In the genomic region with DNA sequence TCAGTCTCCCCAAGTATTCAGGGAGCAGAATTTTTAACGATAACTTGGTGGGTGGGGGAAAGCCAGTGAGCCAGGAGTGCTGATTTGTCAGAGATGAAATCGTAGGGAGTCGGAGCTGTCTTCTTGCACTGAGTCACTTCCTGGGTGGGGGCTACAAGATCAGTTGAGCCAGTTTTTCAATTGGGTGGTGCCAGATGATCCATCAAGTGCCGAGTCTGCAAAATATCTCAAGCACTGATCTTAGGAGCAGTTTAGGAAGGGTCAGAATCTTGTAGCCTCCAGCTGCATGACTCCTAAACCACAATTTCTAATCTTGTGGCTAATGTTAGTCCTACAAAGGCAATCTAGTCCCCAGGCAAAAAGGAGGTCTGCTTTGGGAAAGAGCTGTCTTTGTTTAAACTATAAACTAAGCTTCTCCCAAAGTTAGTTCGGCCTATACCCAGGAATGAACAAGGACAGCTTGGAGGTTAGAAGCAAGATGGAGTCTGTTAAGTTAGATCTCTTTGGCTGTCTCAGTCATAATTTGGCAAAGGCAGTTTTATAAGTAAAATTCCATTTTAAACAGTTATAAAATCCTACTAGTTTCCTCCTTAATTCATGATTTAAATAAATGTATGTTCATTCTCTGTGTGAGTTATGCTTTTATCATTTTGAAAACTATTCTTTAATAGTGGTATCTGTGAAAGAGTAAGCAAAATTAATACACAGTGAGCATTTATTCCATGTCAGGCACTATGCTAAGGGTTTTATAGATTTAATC, we compare ENCODE assay signal across 9 cellular contexts. TPM values are rescaled to one million over a fixed set of nuclear protein-coding genes. Genes with fewer than 3 reads are reported as not detected.
DNase-seq lines count a peak whose midpoint lies in the region; ATAC-seq, FAIRE-seq and TF ChIP-seq lines count a peak whose summit lies in the region.
"Had no signal": no experiment of that assay in that cellular context is flagged by ENCODE, and none has a peak within 500 bp of the region (broad histone marks: within the 10 kb centered on the region; RNA-seq: fewer than 3 reads in every experiment).

No MANE protein-coding gene starts in this region.

- H3K79me2 ChIP-seq in mesendoderm (ENCODE audit: control insufficient read depth, insufficient read depth, low read length) (no peaks in the 10 kb centered on the region), MM.1S (ENCODE audit: low read length) (no peaks in the 10 kb centered on the region)

- H3K9me2 ChIP-seq in MM.1S (replicated peaks; ENCODE audit: insufficient read depth, low read length), result no peaks in the 10 kb centered on the region

- TF ChIP-seq CTCF in A549 (IDR thresholded peaks at IDR 0.05) (no peak), MM.1S (IDR thresholded peaks at IDR 0.05; ENCODE audit: low read length) (no peak)

- H2AK5ac ChIP-seq in mesendoderm (ENCODE audit: low read length), result no peak overlapping the region

- ATAC-seq in A549 (no peak), HG03439 (IDR thresholded peaks at IDR 0.05; ENCODE audit: unreplicated experiment) (no peak)

- H2BK15ac ChIP-seq in mesendoderm (replicated peaks; ENCODE audit: low read depth), result no peak overlapping the region

- no peaks in the 10 kb centered on the region for H3K79me1 ChIP-seq in mesendoderm (ENCODE audit: low read length)

- H3F3A ChIP-seq in MM.1S (ENCODE audit: insufficient read depth, low read length), result no peaks in the 10 kb centered on the region

- H2BK120ac ChIP-seq in mesendoderm (ENCODE audit: low read depth, low read length), result no peak overlapping the region

- H3K9me3 Mint-ChIP-seq in activated T-cell treated with anti-CD3 and anti-CD28 coated beads, Interleukin-2, amount 50 U/mL, for 24 hours, result no peaks in the 10 kb centered on the region

- H3K9me3 ChIP-seq in A549, result no peaks in the 10 kb centered on the region
- H3K9me3 ChIP-seq in HUES48 (ENCODE audit: control insufficient read depth, insufficient read depth, low read length), result 0 out of 2 replicates have a peak, but pooled peaks cover 8% of the 10 kb centered on the region
- H3K9me3 ChIP-seq in MM.1S (replicated peaks; ENCODE audit: insufficient read depth, low read length), result no peaks in the 10 kb centered on the region

- DNase-seq in A549 (ENCODE audit: low read depth in 1 of 2, low spot score in 1 of 2) (no peak), mesendoderm (peak; percentile 59), DMS153 treated with DMSO at 0.1 percent for 48 hours (lab: John Stamatoyannopoulos, UW; ENCODE audit: unreplicated experiment) (no peak), MM.1S (no peak), SIG-M5 treated with dmso at 0.1 percent for 504 hours (lab: John Stamatoyannopoulos, UW; ENCODE audit: unreplicated experiment) (no peak)
- peak; percentile 55 for DNase-seq in activated T-cell treated with anti-CD3 and anti-CD28 coated beads, Interleukin-2, amount 50 U/mL, for 24 hours
- DNase-seq: dorsolateral prefrontal cortex had no signal

- H4K8ac ChIP-seq in mesendoderm (ENCODE audit: low read depth, low read length), result no peak overlapping the region

- TF ChIP-seq POLR2A in A549 (IDR thresholded peaks at IDR 0.05; ENCODE audit: low read length), result no peak

- H4K5ac ChIP-seq in mesendoderm (ENCODE audit: low read length), result no peak overlapping the region

- H3K18ac ChIP-seq in mesendoderm (ENCODE audit: low read length), result peak overlapping the region; percentile 18

- H3K23ac ChIP-seq in mesendoderm (ENCODE audit: low read length), result no peak overlapping the region

- H3K36me3 ChIP-seq in HUES48 (ENCODE audit: control insufficient read depth, insufficient read depth, low read length) (0 out of 2 replicates have a peak, but pooled peaks cover 5% of the 10 kb centered on the region), mesendoderm (ENCODE audit: control insufficient read depth, insufficient read depth, low read length) (no peaks in the 10 kb centered on the region), MM.1S (replicated peaks; ENCODE audit: insufficient read depth, low read length) (no peaks in the 10 kb centered on the region)

- H3K4me3 ChIP-seq in A549 (no peak overlapping the region), HUES48 (ENCODE audit: low read depth, low read length) (no peak overlapping the region), mesendoderm (ENCODE audit: low read length) (no peak overlapping the region), MM.1S (ENCODE audit: low read length) (no peak overlapping the region)
- H3K4me3 ChIP-seq: dorsolateral prefrontal cortex had no signal

- H3K27ac Mint-ChIP-seq in activated T-cell treated with anti-CD3 and anti-CD28 coated beads, Interleukin-2, amount 50 U/mL, for 24 hours, result peak overlapping the region; percentile 72

- H2AFZ ChIP-seq in MM.1S (ENCODE audit: low read length), result no peak overlapping the region

- no peak for TF ChIP-seq EP300 in A549 (IDR thresholded peaks at IDR 0.05)

- peak overlapping the region; percentile 18 for H3K56ac ChIP-seq in mesendoderm (ENCODE audit: low read length)

- H3K4me2 ChIP-seq in A549, result no peak overlapping the region
- H3K4me2 ChIP-seq in mesendoderm (ENCODE audit: low read length), result no peak overlapping the region
- no peak overlapping the region for H3K4me2 ChIP-seq in MM.1S (ENCODE audit: low read depth, low read length)

- H3K9ac ChIP-seq in HUES48 (ENCODE audit: low read depth, low read length), result no peak overlapping the region
- H3K9ac ChIP-seq in mesendoderm (ENCODE audit: low read length), result no peak overlapping the region
- no peak overlapping the region for H3K9ac ChIP-seq in MM.1S (ENCODE audit: low read length)

- POLR2A ChIA-PET in A549 (lab: Yijun Ruan, JAX), result no interaction called here

- H3K4me1 Mint-ChIP-seq in activated T-cell treated with anti-CD3 and anti-CD28 coated beads, Interleukin-2, amount 50 U/mL, for 24 hours (ENCODE audit: low read depth), result peaks cover 41% of the 10 kb centered on the region

- peaks cover 15% of the 10 kb centered on the region for H3K36me3 Mint-ChIP-seq in activated T-cell treated with anti-CD3 and anti-CD28 coated beads, Interleukin-2, amount 50 U/mL, for 24 hours (ENCODE audit: low read depth)

- WGBS in A549 (ENCODE audit: missing lambda C conversion rate), result 81% methylated on average over 5 of the region's 5 CpGs
- WGBS in mesendoderm (ENCODE audit: extremely low coverage, insufficient coverage, low lambda C conversion rate), result no CpG with 5 or more reads among the region's 5 CpGs

- H2BK5ac ChIP-seq in mesendoderm (ENCODE audit: low read length), result no peak overlapping the region

- H4K20me1 ChIP-seq in MM.1S (ENCODE audit: insufficient read depth, low read length), result no peaks in the 10 kb centered on the region

- H3K4ac ChIP-seq in mesendoderm (ENCODE audit: low read depth, low read length), result no peak overlapping the region

- H3K4me1 ChIP-seq in A549 (no peaks in the 10 kb centered on the region), HUES48 (ENCODE audit: control insufficient read depth, insufficient read depth, low read length) (peaks cover 42% of the 10 kb centered on the region), mesendoderm (ENCODE audit: control insufficient read depth, low read depth, low read length) (peaks cover 6% of the 10 kb centered on the region), MM.1S (ENCODE audit: low read length) (no peaks in the 10 kb centered on the region)

- CTCF ChIA-PET in A549 (lab: Yijun Ruan, JAX), result interaction anchor here (0.5 to 1.7 kb wide), 3 partner anchors 19 to 86 kb away, joined by 3 to 7 read pairs (median 4); no protein-coding TSS in a partner anchor

- no peak overlapping the region for H3K27ac ChIP-seq in A549
- peak overlapping the region; percentile 61 for H3K27ac ChIP-seq in HUES48 (ENCODE audit: low read depth, low read length)
- no peak overlapping the region for H3K27ac ChIP-seq in mesendoderm (ENCODE audit: low read depth, low read length)
- H3K27ac ChIP-seq in MM.1S (ENCODE audit: low read length), result no peak overlapping the region

- H3K27me3 Mint-ChIP-seq in activated T-cell treated with anti-CD3 and anti-CD28 coated beads, Interleukin-2, amount 50 U/mL, for 24 hours, result no peaks in the 10 kb centered on the region

- H3K27me3 ChIP-seq in HUES48 (ENCODE audit: control insufficient read depth, insufficient read depth, low read length) (no peaks in the 10 kb centered on the region), mesendoderm (ENCODE audit: insufficient read depth, low read length, poor library complexity) (no peaks in the 10 kb centered on the region), MM.1S (replicated peaks; ENCODE audit: insufficient read depth, low read length) (no peaks in the 10 kb centered on the region)
- H3K27me3 ChIP-seq: dorsolateral prefrontal cortex had no signal

- no peak for FAIRE-seq in A549 (lab: Jason Lieb, UNC)

- H3K4me3 Mint-ChIP-seq in activated T-cell treated with anti-CD3 and anti-CD28 coated beads, Interleukin-2, amount 50 U/mL, for 24 hours, result peak overlapping the region; percentile 13

- TF ChIP-seq RAD21 in A549 (conservative IDR thresholded peaks at IDR 0.05 in 1 of 2, IDR thresholded peaks at IDR 0.05 in 1 of 2), result no peak

TF ChIP-seq in A549, 52 proteins besides CTCF, POLR2A, EP300 and RAD21:
- TF ChIP-seq ZC3H11A (IDR thresholded peaks at IDR 0.05), result no peak
- TF ChIP-seq, protein P1, sequence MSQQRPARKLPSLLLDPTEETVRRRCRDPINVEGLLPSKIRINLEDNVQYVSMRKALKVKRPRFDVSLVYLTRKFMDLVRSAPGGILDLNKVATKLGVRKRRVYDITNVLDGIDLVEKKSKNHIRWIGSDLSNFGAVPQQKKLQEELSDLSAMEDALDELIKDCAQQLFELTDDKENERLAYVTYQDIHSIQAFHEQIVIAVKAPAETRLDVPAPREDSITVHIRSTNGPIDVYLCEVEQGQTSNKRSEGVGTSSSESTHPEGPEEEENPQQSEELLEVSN (IDR thresholded peaks at IDR 0.05; ENCODE audit: borderline replicate concordance, low read depth), result no peak
- TF ChIP-seq RCOR1 (IDR thresholded peaks at IDR 0.05; ENCODE audit: low read depth, low read length), result no peak
- TF ChIP-seq ZFP36 (IDR thresholded peaks at IDR 0.05; ENCODE audit: borderline replicate concordance, partially characterized antibody), result no peak
- peak; percentile 44 for TF ChIP-seq MAFK (IDR thresholded peaks at IDR 0.05; ENCODE audit: partially characterized antibody)
- no peak for TF ChIP-seq RARB (CRISPR knock-in tag; IDR thresholded peaks at IDR 0.05)
- TF ChIP-seq EHMT2 (IDR thresholded peaks at IDR 0.05; ENCODE audit: low read depth), result no peak

RNA-seq across cellular contexts. Expression of gene SLC16A1, which starts 51.7 kb away (rescaled TPM):
- polyA plus RNA-seq in A549 (2011; rRNA removed) (67.9 and 70.2 TPM in 2 replicates), A549 (2017; fragmentation: RNase III; extraction: RNeasy Plus Mini Kit Qiagen cat#74134 plus additional on column Dnase treatment) (39.7 to 45.0 TPM (median 42.7 TPM) in 3 replicates)
- polyA plus RNA-seq in A549 (2012; cell fraction: cytosol; rRNA removed), result 17.4 and 24.6 TPM in 2 replicates
- polyA plus RNA-seq in A549 (2012; cell fraction: nucleus; rRNA removed), result 48.9 and 60.5 TPM in 2 replicates
- polyA minus RNA-seq in A549 (2011; rRNA and poly(A)+ RNA removed), result 122 and 127 TPM in 2 replicates
- 201 TPM for polyA plus RNA-seq in mesendoderm (2013, experiment 1 of 2)
- polyA plus RNA-seq in mesendoderm (2013, experiment 2 of 2), result 198 TPM

Comparison
In these comparisons a context has a peak if more than half of its experiments do, and no peak if none do; other contexts are left out.
1. DNase-seq: peak in activated T-cell treated with anti-CD3 and anti-CD28 coated beads, Interleukin-2, amount 50 U/mL, for 24 hours (single experiment) and mesendoderm (single experiment); none in A549 (0 of 2), DMS153 treated with DMSO at 0.1 percent for 48 hours (single experiment), MM.1S (single experiment) and SIG-M5 treated with dmso at 0.1 percent for 504 hours (single experiment).